ENCODE assay signal across 8 cellular contexts in genomic region chr19:2330632-2331284, GRCh38. TPM values are rescaled to one million over a fixed set of nuclear protein-coding genes. Genes with fewer than 3 reads are reported as not detected.
DNase-seq lines count a peak whose midpoint lies in the region; ATAC-seq lines count a peak whose summit lies in the region.

No MANE protein-coding gene starts in this region.

- peaks cover 2% of the 10 kb centered on the region in 2 donors for H3K9me3 Mint-ChIP-seq in activated T-cell treated with anti-CD3 and anti-CD28 coated beads, Interleukin-2, amount 50 U/mL, for 72 hours

- H3K27me3 ChIP-seq in layer of hippocampus (ENCODE audit: control insufficient read depth, insufficient read depth, low read length), result no peaks in the 10 kb centered on the region

- DNase-seq in activated T-cell treated with anti-CD3 and anti-CD28 coated beads, Interleukin-2, amount 50 U/mL, for 72 hours, result no peak
- DNase-seq in activated T-cell treated with anti-CD3 and anti-CD28 coated beads for 4 hours (no peak), SW480 (ENCODE audit: low spot score) (peak; percentile 81), germinal center (ENCODE audit: low spot score) (no peak)
- DNase-seq in stimulated activated CD4-positive, alpha-beta T cell treated with anti-CD3 and anti-CD28 coated beads, Interleukin-2, amount 100 ng/mL, for 24 hours, result no peak

- H3K4me1 Mint-ChIP-seq in activated T-cell treated with anti-CD3 and anti-CD28 coated beads, Interleukin-2, amount 50 U/mL, for 72 hours (ENCODE audit: low read depth), result peaks cover 71% of the 10 kb centered on the region

- peak overlapping the region; percentile 87 for H3K27ac ChIP-seq in layer of hippocampus (ENCODE audit: low read depth, low read length)
- peak overlapping the region; percentile 82 for H3K27ac ChIP-seq in temporal lobe (ENCODE audit: low read depth, low read length)

- no peak overlapping the region for H3K27ac Mint-ChIP-seq in activated T-cell treated with anti-CD3 and anti-CD28 coated beads, Interleukin-2, amount 50 U/mL, for 72 hours

- peak overlapping the region; percentile 58 to 93 for H3K4me3 Mint-ChIP-seq in activated T-cell treated with anti-CD3 and anti-CD28 coated beads, Interleukin-2, amount 50 U/mL, for 72 hours

- H3K36me3 Mint-ChIP-seq in activated T-cell treated with anti-CD3 and anti-CD28 coated beads, Interleukin-2, amount 50 U/mL, for 72 hours (ENCODE audit: insufficient read depth in 2 of 2), result peaks cover 7 to 13% of the 10 kb centered on the region in 2 donors

- H3K27me3 Mint-ChIP-seq in activated T-cell treated with anti-CD3 and anti-CD28 coated beads, Interleukin-2, amount 50 U/mL, for 72 hours (ENCODE audit: low read depth), result no peaks in the 10 kb centered on the region

- no peak for ATAC-seq in activated T-cell treated with anti-CD3 and anti-CD28 coated beads, Interleukin-2, amount 50 U/mL, for 72 hours (replicated peaks in 1 of 2)
- ATAC-seq in HG02852 (IDR thresholded peaks at IDR 0.05; ENCODE audit: unreplicated experiment), result no peak

RNA-seq across cellular contexts. Expression of gene SPPL2B, which starts 2.3 kb away (rescaled TPM):
- total RNA-seq in activated T-cell treated with anti-CD3 and anti-CD28 coated beads, Interleukin-2, amount 50 U/mL, for 72 hours, result 10 to 100 TPM; 52.0 to 55.3 TPM
- 24.1 TPM for total RNA-seq in temporal lobe

RNA-seq across cellular contexts. Expression of gene LSM7, which starts 2.4 kb away (rescaled TPM):
- total RNA-seq in activated T-cell treated with anti-CD3 and anti-CD28 coated beads, Interleukin-2, amount 50 U/mL, for 72 hours, result 10 to 100 TPM; 74.7 to 84.5 TPM
- 70.3 TPM for total RNA-seq in temporal lobe

RNA-seq across cellular contexts. Expression of gene LINGO3, which starts 22.8 kb away (rescaled TPM):
- not detected for total RNA-seq in activated T-cell treated with anti-CD3 and anti-CD28 coated beads, Interleukin-2, amount 50 U/mL, for 72 hours
- 0.74 TPM for total RNA-seq in temporal lobe

RNA-seq across cellular contexts. Expression of gene TMPRSS9, which starts 29.3 kb away (rescaled TPM):
- under 1 TPM in 1 of 2 donors, not detected in 1; 0.19 TPM for total RNA-seq in activated T-cell treated with anti-CD3 and anti-CD28 coated beads, Interleukin-2, amount 50 U/mL, for 72 hours
- total RNA-seq in temporal lobe, result 0.25 TPM

RNA-seq across cellular contexts. Expression of gene PEAK3, which starts 48.8 kb away (rescaled TPM):
- under 1 TPM in 1 of 2 donors, not detected in 1; 0.09 TPM for total RNA-seq in activated T-cell treated with anti-CD3 and anti-CD28 coated beads, Interleukin-2, amount 50 U/mL, for 72 hours
- total RNA-seq in temporal lobe, result under 0.01 TPM
